Comparison of ENCODE assay signal across 2 cellular contexts in genomic region chr19:4260605-4261191, GRCh38.
TF ChIP-seq lines count a peak whose summit lies in the region.

No MANE protein-coding gene starts in this region.

TF ChIP-seq in SK-N-SH treated with all-trans-retinoic acid at 6 μM for 48 hours, 23 proteins besides CTCF, POLR2A, EP300 and RAD21:
- TF ChIP-seq PPARA (CRISPR knock-in tag; IDR thresholded peaks at IDR 0.05; ENCODE audit: borderline replicate concordance) (no peak), TCF4 (CRISPR knock-in tag; IDR thresholded peaks at IDR 0.05; ENCODE audit: borderline replicate concordance) (no peak), ZFP3 (CRISPR knock-in tag; IDR thresholded peaks at IDR 0.05) (peak; percentile 95), ISL1 (CRISPR knock-in tag; IDR thresholded peaks at IDR 0.05) (no peak), ZFP30 (CRISPR knock-in tag; IDR thresholded peaks at IDR 0.05) (no peak), TSHZ2 (CRISPR knock-in tag; IDR thresholded peaks at IDR 0.05) (no peak), OSR1 (CRISPR knock-in tag; IDR thresholded peaks at IDR 0.05) (no peak), BACH2 (CRISPR knock-in tag; IDR thresholded peaks at IDR 0.05; ENCODE audit: borderline replicate concordance) (no peak)
- TF ChIP-seq, protein P1, sequence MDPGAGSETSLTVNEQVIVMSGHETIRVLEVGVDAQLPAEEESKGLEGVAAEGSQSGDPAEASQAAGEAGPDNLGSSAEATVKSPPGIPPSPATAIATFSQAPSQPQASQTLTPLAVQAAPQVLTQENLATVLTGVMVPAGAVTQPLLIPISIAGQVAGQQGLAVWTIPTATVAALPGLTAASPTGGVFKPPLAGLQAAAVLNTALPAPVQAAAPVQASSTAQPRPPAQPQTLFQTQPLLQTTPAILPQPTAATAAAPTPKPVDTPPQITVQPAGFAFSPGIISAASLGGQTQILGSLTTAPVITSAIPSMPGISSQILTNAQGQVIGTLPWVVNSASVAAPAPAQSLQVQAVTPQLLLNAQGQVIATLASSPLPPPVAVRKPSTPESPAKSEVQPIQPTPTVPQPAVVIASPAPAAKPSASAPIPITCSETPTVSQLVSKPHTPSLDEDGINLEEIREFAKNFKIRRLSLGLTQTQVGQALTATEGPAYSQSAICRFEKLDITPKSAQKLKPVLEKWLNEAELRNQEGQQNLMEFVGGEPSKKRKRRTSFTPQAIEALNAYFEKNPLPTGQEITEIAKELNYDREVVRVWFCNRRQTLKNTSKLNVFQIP (CRISPR knock-in tag; IDR thresholded peaks at IDR 0.05; ENCODE audit: borderline replicate concordance, low read depth), result no peak

TF ChIP-seq in SK-N-SH, 30 proteins besides CTCF, POLR2A, EP300 and RAD21:
- no peak for TF ChIP-seq TEAD4 (IDR thresholded peaks at IDR 0.05; ENCODE audit: borderline replicate concordance, insufficient read depth)
- no peak for TF ChIP-seq MEF2A (IDR thresholded peaks at IDR 0.05; ENCODE audit: borderline replicate concordance, low read depth)
- no peak for TF ChIP-seq RCOR1 (IDR thresholded peaks at IDR 0.05; ENCODE audit: low read length)
- TF ChIP-seq, protein P2, sequence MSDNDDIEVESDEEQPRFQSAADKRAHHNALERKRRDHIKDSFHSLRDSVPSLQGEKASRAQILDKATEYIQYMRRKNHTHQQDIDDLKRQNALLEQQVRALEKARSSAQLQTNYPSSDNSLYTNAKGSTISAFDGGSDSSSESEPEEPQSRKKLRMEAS (IDR thresholded peaks at IDR 0.05; ENCODE audit: low read depth), result no peak
- TF ChIP-seq NRF1 (IDR thresholded peaks at IDR 0.05; ENCODE audit: low read depth, low read length), result no peak
- no peak for TF ChIP-seq TAF1 (IDR thresholded peaks at IDR 0.05; ENCODE audit: borderline replicate concordance, low read depth, low read length)
- no peak for TF ChIP-seq FOXM1 (IDR thresholded peaks at IDR 0.05; ENCODE audit: low read depth)
- no peak for TF ChIP-seq GATA2 (CRISPR knock-in tag; IDR thresholded peaks at IDR 0.05)
- TF ChIP-seq RFX5 (IDR thresholded peaks at IDR 0.05; ENCODE audit: low read length), result no peak
- TF ChIP-seq, protein P3, sequence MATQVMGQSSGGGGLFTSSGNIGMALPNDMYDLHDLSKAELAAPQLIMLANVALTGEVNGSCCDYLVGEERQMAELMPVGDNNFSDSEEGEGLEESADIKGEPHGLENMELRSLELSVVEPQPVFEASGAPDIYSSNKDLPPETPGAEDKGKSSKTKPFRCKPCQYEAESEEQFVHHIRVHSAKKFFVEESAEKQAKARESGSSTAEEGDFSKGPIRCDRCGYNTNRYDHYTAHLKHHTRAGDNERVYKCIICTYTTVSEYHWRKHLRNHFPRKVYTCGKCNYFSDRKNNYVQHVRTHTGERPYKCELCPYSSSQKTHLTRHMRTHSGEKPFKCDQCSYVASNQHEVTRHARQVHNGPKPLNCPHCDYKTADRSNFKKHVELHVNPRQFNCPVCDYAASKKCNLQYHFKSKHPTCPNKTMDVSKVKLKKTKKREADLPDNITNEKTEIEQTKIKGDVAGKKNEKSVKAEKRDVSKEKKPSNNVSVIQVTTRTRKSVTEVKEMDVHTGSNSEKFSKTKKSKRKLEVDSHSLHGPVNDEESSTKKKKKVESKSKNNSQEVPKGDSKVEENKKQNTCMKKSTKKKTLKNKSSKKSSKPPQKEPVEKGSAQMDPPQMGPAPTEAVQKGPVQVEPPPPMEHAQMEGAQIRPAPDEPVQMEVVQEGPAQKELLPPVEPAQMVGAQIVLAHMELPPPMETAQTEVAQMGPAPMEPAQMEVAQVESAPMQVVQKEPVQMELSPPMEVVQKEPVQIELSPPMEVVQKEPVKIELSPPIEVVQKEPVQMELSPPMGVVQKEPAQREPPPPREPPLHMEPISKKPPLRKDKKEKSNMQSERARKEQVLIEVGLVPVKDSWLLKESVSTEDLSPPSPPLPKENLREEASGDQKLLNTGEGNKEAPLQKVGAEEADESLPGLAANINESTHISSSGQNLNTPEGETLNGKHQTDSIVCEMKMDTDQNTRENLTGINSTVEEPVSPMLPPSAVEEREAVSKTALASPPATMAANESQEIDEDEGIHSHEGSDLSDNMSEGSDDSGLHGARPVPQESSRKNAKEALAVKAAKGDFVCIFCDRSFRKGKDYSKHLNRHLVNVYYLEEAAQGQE (IDR thresholded peaks at IDR 0.05; ENCODE audit: low read depth, low read length), result no peak
- no peak for TF ChIP-seq SMC3 (IDR thresholded peaks at IDR 0.05; ENCODE audit: low read depth, low read length)
